In the genomic region with DNA sequence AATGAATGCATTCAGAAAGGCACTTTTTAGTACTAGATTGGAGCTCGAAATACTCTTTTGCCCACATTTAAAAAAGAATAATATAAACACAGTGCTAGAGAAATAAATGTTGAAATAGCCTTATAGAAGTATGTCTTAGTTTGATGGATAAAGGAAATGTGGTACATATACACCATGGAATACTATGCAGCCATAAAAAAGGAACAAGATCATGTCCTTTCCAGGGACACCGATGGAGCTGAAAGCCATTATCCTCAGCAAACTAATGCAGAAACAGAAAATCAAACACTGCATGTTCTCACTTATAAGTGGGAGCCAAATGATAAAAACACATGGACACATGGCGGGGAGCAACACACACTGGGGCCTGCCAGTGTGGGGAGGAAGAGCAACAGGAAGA, we compare ENCODE assay signal across 2 cellular contexts.
DNase-seq lines count a peak whose midpoint lies in the region; ATAC-seq, FAIRE-seq and TF ChIP-seq lines count a peak whose summit lies in the region.
"Not testable (repeated sequence)": the region's sequence is repeated elsewhere in the genome, so short reads cannot be mapped to it uniquely, and the experiment has no call there.

No MANE protein-coding gene starts in this region.

- CTCF ChIA-PET in HEK293 (lab: Yijun Ruan, JAX), result interaction anchor here (2.3 kb wide), 1 partner anchor 9 kb away, joined by 10 read pairs; no protein-coding TSS in a partner anchor
- CTCF ChIA-PET in K562 (lab: Yijun Ruan, JAX; ENCODE audit: low intra/inter-chr PET ratio), result not testable (repeated sequence)

- not testable (repeated sequence) for DNase-seq in K562 (ENCODE audit: extremely low read depth in 1 of 4, low spot score in 3 of 4)

- not testable (repeated sequence) for TF ChIP-seq RAD21 in K562 (CRISPR knock-in tag; conservative IDR thresholded peaks at IDR 0.05 in 1 of 2, IDR thresholded peaks at IDR 0.05 in 1 of 2)

- H3K27me3 ChIP-seq in K562 (ENCODE audit: control insufficient read depth in 2 of 2, insufficient read depth in 2 of 2, low read length in 2 of 2), result not testable (repeated sequence)

- H3K4me3 ChIP-seq in HEK293 (ENCODE audit: low read depth, low read length); K562: not testable (repeated sequence)

- WGBS in K562 (ENCODE audit: insufficient coverage, low coverage, missing lambda C conversion rate), result 16% methylated on average over 3 of the region's 3 CpGs

- in situ Hi-C loops in K562 (cut with MboI), result not testable (repeated sequence)

- FAIRE-seq in K562 (lab: Jason Lieb, UNC), result not testable (repeated sequence)

- H4K20me1 ChIP-seq in K562 (replicated peaks; ENCODE audit: control insufficient read depth, insufficient read depth, low read length), result not testable (repeated sequence)

- H3K9me1 ChIP-seq in K562 (ENCODE audit: control insufficient read depth, insufficient read depth, low read length), result not testable (repeated sequence)

- intact Hi-C loops in K562 (cut with micrococcal nuclease), result loop anchor here (10.0 kb wide), 1 partner anchor 276 kb away; no protein-coding TSS in a partner anchor

- H3K9me3 ChIP-seq in HEK293 (ENCODE audit: control insufficient read depth, insufficient read depth, low read depth, low read length); K562 (replicated peaks; ENCODE audit: control insufficient read depth, insufficient read depth, low read depth, low read length): not testable (repeated sequence)

- not testable (repeated sequence) for TF ChIP-seq POLR2A in K562 (conservative IDR thresholded peaks at IDR 0.05)

- not testable (repeated sequence) for H2AFZ ChIP-seq in K562 (ENCODE audit: low read depth, low read length)

- not testable (repeated sequence) for H3K4me2 ChIP-seq in K562 (ENCODE audit: insufficient read depth, low read length)

- TF ChIP-seq EP300 in K562 (IDR thresholded peaks at IDR 0.05; ENCODE audit: low read length), result not testable (repeated sequence)

- not testable (repeated sequence) for H3K36me3 ChIP-seq in HEK293 (ENCODE audit: control insufficient read depth in 2 of 2, insufficient read depth in 1 of 2, low read length in 2 of 2); K562 (ENCODE audit: control insufficient read depth, insufficient read depth, low read length)

- POLR2A ChIA-PET in HEK293 (lab: Yijun Ruan, JAX), result not testable (repeated sequence)
- POLR2A ChIA-PET in K562 (lab: Yijun Ruan, JAX), result interaction anchor here (0.6 kb wide), 1 partner anchor 144 kb away, joined by 3 read pairs; no protein-coding TSS in a partner anchor

- not testable (repeated sequence) for TF ChIP-seq CTCF in HEK293 (tag by site-specific recombination; IDR thresholded peaks at IDR 0.05); K562 (IDR thresholded peaks at IDR 0.05 in 2 of 3, conservative IDR thresholded peaks at IDR 0.05 in 1 of 3; ENCODE audit: insufficient read depth in 2 of 3, low read depth in 1 of 3, low read length in 3 of 3)

- not testable (repeated sequence) for BruUV-seq in K562 (replicated peaks; lab: Mats Ljungman, UMichigan)

- not testable (repeated sequence) for H3K9ac ChIP-seq in K562 (ENCODE audit: insufficient read depth in 1 of 2, low read depth in 2 of 2, low read length in 2 of 2)

- H3K27ac ChIP-seq in HEK293 (ENCODE audit: extremely low read depth, low read depth, low read length); K562 (ENCODE audit: extremely low read depth, low read depth, low read length): not testable (repeated sequence)

- H3K4me1 ChIP-seq in HEK293 (ENCODE audit: control insufficient read depth, insufficient read depth, low read length); K562 (replicated peaks in 1 of 2; ENCODE audit: control insufficient read depth in 2 of 2, insufficient read depth in 2 of 2, low read length in 2 of 2): not testable (repeated sequence)

- not testable (repeated sequence) for ATAC-seq in K562

- not testable (repeated sequence) for H3K79me2 ChIP-seq in K562 (ENCODE audit: control insufficient read depth, insufficient read depth, low read length)

TF ChIP-seq in HEK293, 187 proteins besides CTCF, POLR2A, EP300 and RAD21:
- peak; percentile 46; the same call in 1 of the 2 replicates for TF ChIP-seq ZNF146 (tag by site-specific recombination; IDR thresholded peaks at IDR 0.05)

TF ChIP-seq in K562, 482 proteins besides CTCF, POLR2A, EP300 and RAD21:
- peak; percentile 45 for TF ChIP-seq RBM25 (IDR thresholded peaks at IDR 0.05; ENCODE audit: low read depth, low read length, severe bottlenecking)
- TF ChIP-seq ZNF146 (CRISPR knock-in tag; IDR thresholded peaks at IDR 0.05; ENCODE audit: unreplicated experiment), result peak; percentile 91
